Comparison of ENCODE assay signal across 8 cellular contexts in genomic region chr10:18658301-18658991, GRCh38. TPM values are rescaled to one million over a fixed set of nuclear protein-coding genes. Genes with fewer than 3 reads are reported as not detected.
DNase-seq lines count a peak whose midpoint lies in the region; ATAC-seq and TF ChIP-seq lines count a peak whose summit lies in the region.

No MANE protein-coding gene starts in this region.

- no peak for ATAC-seq in GM21825 (IDR thresholded peaks at IDR 0.05; ENCODE audit: unreplicated experiment)

- H3K4me1 ChIP-seq in mesodermal cell (ENCODE audit: control insufficient read depth, insufficient read depth, low read length, poor library complexity, severe bottlenecking) (no peaks in the 10 kb centered on the region), urinary bladder (ENCODE audit: insufficient read depth) (peaks cover 1% of the 10 kb centered on the region)

- TF ChIP-seq CTCF in GM12864 (IDR thresholded peaks at IDR 0.05; ENCODE audit: low read depth, low read length, missing control alignments) (no peak), RWPE1 (conservative IDR thresholded peaks at IDR 0.05; ENCODE audit: low read depth) (no peak)

- H3K27ac ChIP-seq in RWPE1 (peak overlapping the region; percentile 91), mesodermal cell (ENCODE audit: low read depth, low read length, severe bottlenecking) (peak overlapping the region; percentile 97), urinary bladder (ENCODE audit: low read depth) (peak overlapping the region; percentile 79)

- CTCF ChIA-PET in RWPE1 (lab: Yijun Ruan, JAX): interaction anchor here (0.8 kb wide), 1 partner anchor 875 kb away, joined by 3 read pairs; no protein-coding TSS in a partner anchor

- WGBS in mesodermal cell (ENCODE audit: insufficient coverage in 2 of 2), 2 experiments: 44 to 55% methylated on average over 10 to 12 of the region's 20 CpGs
- WGBS in urinary bladder: 21% methylated on average over 20 of the region's 20 CpGs

- H3K9me3 ChIP-seq in mesodermal cell (ENCODE audit: control insufficient read depth, low read length): no peaks in the 10 kb centered on the region

- POLR2A ChIA-PET in RWPE1 (lab: Yijun Ruan, JAX; ENCODE audit: low non-redundant PET): interaction anchor here (0.6 to 0.7 kb wide), 2 partner anchors 713 to 1146 kb away, joined by 3 to 9 read pairs; no protein-coding TSS in a partner anchor

- peaks cover 16% of the 10 kb centered on the region for H3K36me3 ChIP-seq in mesodermal cell (ENCODE audit: control insufficient read depth, insufficient read depth, low read length)
- H3K36me3 ChIP-seq in urinary bladder (ENCODE audit: insufficient read depth): no peaks in the 10 kb centered on the region

- DNase-seq in GM12864 (ENCODE audit: low read depth) (no peak), HCEC 1CT (peak; percentile 18), RWPE1 (ENCODE audit: low spot score) (no peak), dedifferentiated amniotic fluid mesenchymal stem cell (ENCODE audit: extremely low spot score) (peak; percentile 48), NCI-H2029 (lab: John Stamatoyannopoulos, UW) (no peak)

- peak overlapping the region; percentile 82 for H3K4me3 ChIP-seq in GM12864 (ENCODE audit: low read depth, low read length)
- peak overlapping the region; percentile 94 for H3K4me3 ChIP-seq in mesodermal cell (ENCODE audit: extremely low read depth, insufficient read depth, low read length, poor library complexity, severe bottlenecking)
- peak overlapping the region; percentile 72 for H3K4me3 ChIP-seq in urinary bladder (ENCODE audit: low read depth, low read length)

RNA-seq across cellular contexts. Expression of gene ARL5B, which starts 0.8 kb away (rescaled TPM):
- 45.2 TPM for polyA plus RNA-seq in mesodermal cell (2013, experiment 1 of 2)
- 49.3 TPM for polyA plus RNA-seq in mesodermal cell (2013, experiment 2 of 2)
- total RNA-seq in urinary bladder: 69.8 TPM
- 4.7 TPM for polyA plus RNA-seq in urinary bladder

RNA-seq across cellular contexts. Expression of gene NSUN6, which starts 7.1 kb away (rescaled TPM):
- 11.9 TPM for polyA plus RNA-seq in mesodermal cell (2013, experiment 1 of 2)
- 11.1 TPM for polyA plus RNA-seq in mesodermal cell (2013, experiment 2 of 2)
- total RNA-seq in urinary bladder: 42.0 TPM
- polyA plus RNA-seq in urinary bladder: 6.0 TPM

Comparison
In these comparisons a context has a peak if more than half of its experiments do, and no peak if none do; other contexts are left out.
1. DNase-seq: peak in HCEC 1CT (single experiment) and dedifferentiated amniotic fluid mesenchymal stem cell (single experiment); none in GM12864 (single experiment), RWPE1 (single experiment) and NCI-H2029 (single experiment).
2. Peak in every context shown above with its lines, with median percentiles within 50 percentile points of each other: H3K4me3 ChIP-seq and H3K27ac ChIP-seq.